ENCODE assay signal across 16 cellular contexts in the genomic region with DNA sequence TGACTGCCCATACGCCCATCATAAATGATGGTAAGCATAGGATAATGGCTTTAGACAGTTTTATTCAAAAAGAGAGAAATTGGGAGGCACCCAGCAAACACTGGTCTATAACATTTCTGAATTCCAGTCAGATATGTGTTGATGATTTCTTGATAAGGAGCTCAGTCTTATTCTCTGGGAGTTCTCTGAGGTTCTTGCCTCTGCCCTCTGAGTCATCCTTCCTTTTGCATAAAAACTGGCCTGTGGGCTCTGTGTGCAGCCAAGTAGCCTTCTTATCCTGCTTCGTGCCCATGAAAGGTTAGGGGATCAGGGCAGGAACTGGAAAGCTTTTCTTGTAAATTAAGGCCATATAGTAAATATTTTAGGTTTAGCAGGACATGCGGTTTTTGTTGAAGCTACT. TPM values are rescaled to one million over a fixed set of nuclear protein-coding genes. Genes with fewer than 3 reads are reported as not detected.
DNase-seq lines count a peak whose midpoint lies in the region; ATAC-seq, FAIRE-seq and TF ChIP-seq lines count a peak whose summit lies in the region.
"Had no signal": no experiment of that assay in that cellular context is flagged by ENCODE, and none has a peak within 500 bp of the region (broad histone marks: within the 10 kb centered on the region; RNA-seq: fewer than 3 reads in every experiment).

No MANE protein-coding gene starts in this region.

- no peak overlapping the region for H2AK9ac ChIP-seq in IMR-90 (replicated peaks; ENCODE audit: low read depth, low read length, poor library complexity)

- H3K27me3 Mint-ChIP-seq in immature natural killer cell (ENCODE audit: low read depth in 3 of 3), result no peaks in the 10 kb centered on the region

- no peak overlapping the region for H4K8ac ChIP-seq in IMR-90 (ENCODE audit: low read depth in 2 of 2, low read length in 2 of 2)

- no peak overlapping the region for H3K14ac ChIP-seq in IMR-90 (replicated peaks; ENCODE audit: low read depth, low read length)

- H3K4me1 ChIP-seq in IMR-90 (ENCODE audit: control insufficient read depth, insufficient read depth, low read length), result no peaks in the 10 kb centered on the region
- H3K4me1 ChIP-seq: Peyer's patch had no signal

- TF ChIP-seq CTCF in IMR-90 (conservative IDR thresholded peaks at IDR 0.05; ENCODE audit: low read depth, low read length) (no peak), astrocyte of the cerebellum (IDR thresholded peaks at IDR 0.05; ENCODE audit: low read depth, low read length, missing control alignments) (no peak)

- POLR2A ChIA-PET in IMR-90 (lab: Charles Lee; ENCODE audit: unreplicated experiment), result interaction anchor here (0.5 kb wide), 1 partner anchor 699 kb away, joined by 3 read pairs; no protein-coding TSS in a partner anchor

- FAIRE-seq in urothelium cell line (lab: Jason Lieb, UNC), result no peak
- FAIRE-seq: keratinocyte had no signal

- TF ChIP-seq POLR2A in IMR-90 (IDR thresholded peaks at IDR 0.05; ENCODE audit: low read depth, low read length), result no peak

- peaks cover 7% of the 10 kb centered on the region; the same call in 1 of the 2 replicates for H3K9me1 ChIP-seq in IMR-90 (ENCODE audit: insufficient read depth, low read length)

- H3K4me3 ChIP-seq in IMR-90 (ENCODE audit: insufficient read depth, low read depth, low read length) (no peak overlapping the region), astrocyte of the cerebellum (ENCODE audit: low read depth, low read length) (no peak overlapping the region)
- H3K4me3 ChIP-seq: BLaER1 treated with 17β-estradiol and CSF1 and Interleukin-3, amounts not matched to agents 10 nM and 100 nM; Peyer's patch; thoracic aorta had no signal

- H4K91ac ChIP-seq in IMR-90 (ENCODE audit: insufficient read depth, low read depth, low read length), result no peak overlapping the region

- H2BK5ac ChIP-seq in IMR-90 (ENCODE audit: low read depth, low read length, poor library complexity, severe bottlenecking), result no peak overlapping the region

- no peak overlapping the region for H3K27ac ChIP-seq in IMR-90 (ENCODE audit: insufficient read depth, low read length)
- H3K27ac ChIP-seq: BLaER1 treated with 17β-estradiol and CSF1 and Interleukin-3, amounts not matched to agents 10 nM and 100 nM; Peyer's patch; thoracic aorta had no signal

- H3K18ac ChIP-seq in IMR-90 (ENCODE audit: low read depth, low read length), result no peak overlapping the region

- peak overlapping the region in 5 of 6 donors; percentile 8 to 51 (median 34) for H3K27ac Mint-ChIP-seq in immature natural killer cell

- H2BK20ac ChIP-seq in IMR-90 (ENCODE audit: low read depth, low read length), result no peak overlapping the region

- H2AK5ac ChIP-seq in IMR-90 (ENCODE audit: low read depth, low read length), result no peak overlapping the region

- H4K20me1 ChIP-seq in IMR-90 (ENCODE audit: insufficient read depth, low read length), result no peaks in the 10 kb centered on the region

- no peak overlapping the region for H3K9ac ChIP-seq in IMR-90 (ENCODE audit: low read depth, low read length)
- H3K9ac ChIP-seq: BLaER1 treated with 17β-estradiol and CSF1 and Interleukin-3, amounts not matched to agents 10 nM and 100 nM had no signal

- H3K4me1 Mint-ChIP-seq in immature natural killer cell, result peaks cover 27 to 40% of the 10 kb centered on the region in 2 donors

- in situ Hi-C loops in IMR-90 (cut with MboI; ENCODE audit: low sequenced_read_pairs), result no loop called here
- in situ Hi-C loops in astrocyte of the cerebellum (cut with HindIII; ENCODE audit: low sequenced_read_pairs), result no loop called here

- no peaks in the 10 kb centered on the region for H3K9me3 Mint-ChIP-seq in immature natural killer cell

- CTCF ChIA-PET in IMR-90 (lab: Yijun Ruan, JAX), result no interaction called here

- peak; percentile 97 for ATAC-seq in IMR-90 (ENCODE audit: low read depth)
- no peak for ATAC-seq in GM19395 (IDR thresholded peaks at IDR 0.05; ENCODE audit: unreplicated experiment)

- no peak overlapping the region for H2BK120ac ChIP-seq in IMR-90 (ENCODE audit: low read depth, low read length)

- DNase-seq in AG08395 (ENCODE audit: low spot score) (peak; percentile 49), IMR-90 (peak; percentile 73), astrocyte of the cerebellum (ENCODE audit: low read depth) (peak; percentile 29), immature natural killer cell (no peak), SK-N-DZ (ENCODE audit: low spot score) (no peak), DMS53 treated with DMSO at 0.1 percent for 48 hours (lab: John Stamatoyannopoulos, UW; ENCODE audit: unreplicated experiment) (no peak), urothelium cell line (ENCODE audit: low spot score) (no peak)
- DNase-seq: activated CD4-positive, CD25-positive, alpha-beta regulatory T cell treated with anti-CD3 and anti-CD28 coated beads, Interleukin-2, amount 50 U/mL, for 72 hours; activated gamma-delta T cell; NCI-H1694 treated with DMSO at 0.1 percent for 48 hours; nucleus accumbens; Peyer's patch had no signal

- no TSS peak for BruUV-seq in IMR-90 (replicated peaks; lab: Mats Ljungman, UMichigan)

- H4K5ac ChIP-seq in IMR-90 (ENCODE audit: low read depth, low read length), result no peak overlapping the region

- peaks cover 8% of the 10 kb centered on the region; the same call in 1 of the 2 replicates for H3K36me3 ChIP-seq in IMR-90 (ENCODE audit: control insufficient read depth, insufficient read depth, low read length)
- H3K36me3 ChIP-seq: thoracic aorta had no signal

- peak overlapping the region in 2 of 5 donors; percentile 12 to 60 for H3K4me3 Mint-ChIP-seq in immature natural killer cell

- H3K4me2 ChIP-seq in IMR-90 (ENCODE audit: low read depth, low read length), result no peak overlapping the region

- dilution Hi-C loops in IMR-90 (cut with HindIII; ENCODE audit: low sequenced_read_pairs, unreplicated experiment), result no loop called here

- 90% methylated on average over 2 of the region's 3 CpGs; no CpG with 5 or more reads in 1 of the 2 experiments for WGBS in IMR-90 (ENCODE audit: extremely low coverage in 2 of 2, insufficient read length in 1 of 2), 2 experiments

- no peak overlapping the region for H3K23ac ChIP-seq in IMR-90 (ENCODE audit: low read depth, low read length)

- H3K36me3 Mint-ChIP-seq in immature natural killer cell, result peaks cover 23 to 45% (median 28%) of the 10 kb centered on the region in 3 donors

- no peak overlapping the region for H3K56ac ChIP-seq in IMR-90 (ENCODE audit: extremely low read depth, insufficient read depth, low read length)

- no peak for TF ChIP-seq RAD21 in IMR-90 (IDR thresholded peaks at IDR 0.05; ENCODE audit: low read length)

- no peaks in the 10 kb centered on the region for H3K27me3 ChIP-seq in IMR-90 (ENCODE audit: control insufficient read depth, insufficient read depth, low read length)
- H3K27me3 ChIP-seq: BLaER1 treated with 17β-estradiol and CSF1 and Interleukin-3, amounts not matched to agents 10 nM and 100 nM; Peyer's patch had no signal

- no peaks in the 10 kb centered on the region for H3K9me3 ChIP-seq in IMR-90 (ENCODE audit: control insufficient read depth, insufficient read depth, low read length)
- H3K9me3 ChIP-seq: BLaER1 treated with 17β-estradiol and CSF1 and Interleukin-3, amounts not matched to agents 10 nM and 100 nM; Peyer's patch; thoracic aorta had no signal

- H2AFZ ChIP-seq in IMR-90 (replicated peaks; ENCODE audit: low read length, poor library complexity), result no peak overlapping the region

- H2BK15ac ChIP-seq in IMR-90 (ENCODE audit: low read depth, low read length), result no peak overlapping the region

- intact Hi-C loops in IMR-90 (cut with micrococcal nuclease), result no loop called here

- H3K79me1 ChIP-seq in IMR-90 (ENCODE audit: low read depth in 1 of 2, low read length in 2 of 2), result peaks cover 3 to 8% of the 10 kb centered on the region in 2 experiments; a peak in 2 of 4 replicates

- H3K4ac ChIP-seq in IMR-90 (ENCODE audit: low read depth, low read length), result no peak overlapping the region

TF ChIP-seq in IMR-90, 13 proteins besides CTCF, POLR2A, EP300 and RAD21:
- TF ChIP-seq CEBPB (IDR thresholded peaks at IDR 0.05; ENCODE audit: low read depth, low read length) (no peak), NFE2L2 (IDR thresholded peaks at IDR 0.05; ENCODE audit: low read depth, low read length) (no peak), MAZ (IDR thresholded peaks at IDR 0.05; ENCODE audit: borderline replicate concordance, low read depth, low read length) (no peak), USF2 (IDR thresholded peaks at IDR 0.05; ENCODE audit: low read depth, low read length) (no peak), SMC3 (IDR thresholded peaks at IDR 0.05; ENCODE audit: low read depth, low read length) (no peak), MAFK (IDR thresholded peaks at IDR 0.05; ENCODE audit: low read depth, low read length) (no peak), RFX5 (IDR thresholded peaks at IDR 0.05; ENCODE audit: low read depth, low read length) (no peak), FOS (IDR thresholded peaks at IDR 0.05; ENCODE audit: low read depth, low read length) (no peak)

RNA-seq across cellular contexts. Expression of gene FAR1, which starts 48.9 kb away (rescaled TPM):
- total RNA-seq in IMR-90 (2012; rRNA removed), result 89.4 and 119 TPM in 2 replicates
- polyA plus RNA-seq in IMR-90 (2012; rRNA removed), result 30.3 and 35.3 TPM in 2 replicates
- 6.5 and 10.5 TPM in 2 replicates for polyA plus RNA-seq in IMR-90 (2012; cell fraction: cytosol; rRNA removed)
- 4.8 and 43.7 TPM in 2 replicates for polyA plus RNA-seq in IMR-90 (2012; cell fraction: nucleus; rRNA removed; ENCODE audit: low replicate concordance)
- 10 to 100 TPM; 12.6 to 39.6 (median 25.2) TPM for polyA plus RNA-seq in immature natural killer cell
- 42.5 and 45.6 TPM in 2 replicates for polyA plus RNA-seq in SK-N-DZ (2014; cell fraction: cytosol; rRNA removed)
- 76.6 and 97.6 TPM in 2 replicates for polyA plus RNA-seq in SK-N-DZ (2014; cell fraction: nucleus; rRNA removed)

Comparison
In these comparisons a context has a peak if more than half of its experiments do, and no peak if none do; other contexts are left out.
1. DNase-seq: peak in AG08395 (single experiment), IMR-90 (single experiment) and astrocyte of the cerebellum (single experiment); none in immature natural killer cell (0 of 3), SK-N-DZ (single experiment), DMS53 treated with DMSO at 0.1 percent for 48 hours (single experiment) and urothelium cell line (single experiment).